Comparison of ENCODE assay signal across 8 cellular contexts in the genomic region with DNA sequence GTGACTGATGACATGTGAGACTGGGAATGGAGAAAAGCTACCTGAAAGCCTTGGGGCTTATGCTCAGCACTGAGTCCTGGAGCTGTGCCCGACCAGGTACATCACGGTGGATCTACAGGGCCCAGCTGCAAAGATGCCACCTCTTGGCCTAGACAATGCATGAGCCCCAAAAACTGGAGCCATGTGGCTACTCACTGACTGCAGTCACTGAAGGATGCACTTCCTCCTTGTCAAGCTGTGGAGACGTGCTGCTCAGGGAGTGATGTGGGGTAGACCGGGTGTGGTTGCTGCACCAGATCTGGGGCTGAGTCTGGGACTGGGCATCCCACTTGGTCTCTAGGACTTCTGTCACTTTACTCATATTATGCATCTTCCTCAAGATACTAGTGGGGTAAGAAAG. TPM values are rescaled to one million over a fixed set of nuclear protein-coding genes. Genes with fewer than 3 reads are reported as not detected.
"Had no signal": no experiment of that assay in that cellular context is flagged by ENCODE, and none has a peak within 500 bp of the region (broad histone marks: within the 10 kb centered on the region; RNA-seq: fewer than 3 reads in every experiment).

No MANE protein-coding gene starts in this region.

RNA-seq across cellular contexts. Expression of gene FCGR1A, which starts 55.8 kb away (rescaled TPM):
- total RNA-seq: activated B cell treated with CpG ODN at 0.5 μM for 24 hours; activated CD4-positive, alpha-beta memory T cell treated with anti-CD3 and anti-CD28 coated beads for 36 hours; activated CD4-positive, alpha-beta T cell treated with anti-CD3 and anti-CD28 coated beads, Interleukin-2, amount 10 ng/mL, durations not matched to agents 24 days and 14 days; activated CD8-positive, alpha-beta memory T cell treated with anti-CD3 and anti-CD28 coated beads for 36 hours; activated T-helper 2 cell treated with anti-CD3 and anti-CD28 coated beads, Interferon-gamma antibody, Interleukin-2, Interleukin-4, amounts not matched to agents 10 μg/mL and 5 μg/mL and 100 μg/mL, durations not matched to agents 14 hours and 24 hours and 36 hours; astrocyte; T-helper 1 cell treated with Interleukin-12 subunit alpha and Interleukin-12 subunit beta and Interleukin-4 antibody, amounts not matched to agents 30 ng/mL and 1 ng/mL, for 36 hours; T-helper 2 cell treated with Interferon-gamma antibody and Interleukin-4, amounts not matched to agents 100 ng/mL and 5 ng/mL, for 36 hours had no signal
